24 cellular contexts compared by ENCODE assay signal in genomic region chr2:149334156-149334555, GRCh38. TPM values are rescaled to one million over a fixed set of nuclear protein-coding genes. Genes with fewer than 3 reads are reported as not detected.
"Had no signal": no experiment of that assay in that cellular context is flagged by ENCODE, and none has a peak within 500 bp of the region (broad histone marks: within the 10 kb centered on the region; RNA-seq: fewer than 3 reads in every experiment).

No MANE protein-coding gene starts in this region.

- H3K4me3 Mint-ChIP-seq: immature natural killer cell; naive thymus-derived CD4-positive, alpha-beta T cell; natural killer cell had no signal

- H3K36me3 ChIP-seq: esophagus muscularis mucosa, gastroesophageal sphincter, heart left ventricle, left lung, lower lobe of right lung had no signal

- H3K27ac ChIP-seq: coronary artery, dorsolateral prefrontal cortex, esophagus muscularis mucosa, gastroesophageal sphincter, heart left ventricle, hepatocyte, left lung, lower lobe of right lung had no signal

- ATAC-seq: gastroesophageal sphincter; heart left ventricle; left lung; left ventricle myocardium superior; lower lobe of right lung; naive thymus-derived CD4-positive, alpha-beta T cell; natural killer cell had no signal

- H3K36me3 Mint-ChIP-seq: immature natural killer cell had no signal

- H3K9me3 ChIP-seq: esophagus muscularis mucosa, gastroesophageal sphincter, heart left ventricle, left lung, lower lobe of right lung had no signal

- DNase-seq: dermis blood vessel endothelial cell; dorsolateral prefrontal cortex; effector CD4-positive, alpha-beta T cell; effector memory CD4-positive, alpha-beta T cell; foreskin fibroblast; foreskin melanocyte; heart left ventricle; hypothalamus; immature natural killer cell; islet precursor cell; kidney; kidney glomerular epithelial cell; left lung; left ventricle myocardium superior; lower lobe of right lung; mesendoderm; midbrain; naive thymus-derived CD4-positive, alpha-beta T cell; natural killer cell had no signal

- H3K4me3 ChIP-seq: coronary artery, dorsolateral prefrontal cortex, esophagus muscularis mucosa, gastroesophageal sphincter, heart left ventricle, hepatocyte, left lung, lower lobe of right lung had no signal

- H3K27ac Mint-ChIP-seq: immature natural killer cell; naive thymus-derived CD4-positive, alpha-beta T cell; natural killer cell had no signal

RNA-seq across cellular contexts. Expression of gene LYPD6, which starts 3.8 kb away (rescaled TPM):
- total RNA-seq: mononuclear cell; naive thymus-derived CD4-positive, alpha-beta T cell; natural killer cell had no signal
